Comparison of ENCODE assay signal across 1 cellular context in the genomic region with DNA sequence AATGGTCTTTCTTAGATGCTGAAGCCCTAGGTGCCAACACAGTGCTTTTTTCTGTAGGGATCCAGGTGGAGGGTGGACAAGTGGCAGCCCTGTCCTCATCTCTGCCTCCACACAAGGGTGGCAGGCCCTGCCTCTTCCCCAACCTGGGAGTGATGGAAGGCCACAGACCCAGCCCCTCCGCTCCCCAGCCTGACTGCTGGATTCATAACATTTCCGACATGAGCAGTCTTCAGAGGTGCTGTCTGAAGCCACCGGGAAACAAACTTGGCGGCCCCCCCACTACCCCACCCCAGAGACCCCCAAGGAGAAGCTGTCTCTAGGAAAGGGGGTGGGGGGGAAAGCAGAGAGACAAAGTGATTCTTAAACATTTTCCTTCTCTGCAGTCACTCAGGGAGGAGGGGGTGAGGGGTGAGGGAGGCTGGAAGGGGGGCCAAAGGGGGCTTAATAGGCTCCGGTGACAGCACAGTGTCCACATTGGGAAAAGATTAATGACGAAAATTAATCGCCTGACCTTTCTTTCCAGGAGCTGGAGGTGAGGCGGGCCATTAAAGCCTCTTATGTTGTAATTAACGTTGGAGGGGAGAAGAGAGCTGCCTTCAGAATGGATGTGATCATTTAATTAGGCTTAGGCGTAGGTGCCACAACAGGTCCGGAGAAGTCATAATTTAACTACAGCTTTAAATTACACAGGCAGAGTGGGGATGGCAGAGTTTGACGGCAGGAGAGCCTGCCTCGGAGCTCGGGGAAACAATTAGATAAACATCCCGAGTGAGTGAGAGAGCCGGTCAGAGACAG.
TF ChIP-seq lines count a peak whose summit lies in the region.

No MANE protein-coding gene starts in this region.

TF ChIP-seq in HCT116, 20 proteins besides CTCF, POLR2A, EP300 and RAD21 (continued from another document):
- no peak for TF ChIP-seq ATF3 (IDR thresholded peaks at IDR 0.05)
- no peak for TF ChIP-seq TCF7L2 (IDR thresholded peaks at IDR 0.05; ENCODE audit: borderline replicate concordance, extremely low read depth, insufficient read depth, insufficient read length)
- TF ChIP-seq, protein P1, sequence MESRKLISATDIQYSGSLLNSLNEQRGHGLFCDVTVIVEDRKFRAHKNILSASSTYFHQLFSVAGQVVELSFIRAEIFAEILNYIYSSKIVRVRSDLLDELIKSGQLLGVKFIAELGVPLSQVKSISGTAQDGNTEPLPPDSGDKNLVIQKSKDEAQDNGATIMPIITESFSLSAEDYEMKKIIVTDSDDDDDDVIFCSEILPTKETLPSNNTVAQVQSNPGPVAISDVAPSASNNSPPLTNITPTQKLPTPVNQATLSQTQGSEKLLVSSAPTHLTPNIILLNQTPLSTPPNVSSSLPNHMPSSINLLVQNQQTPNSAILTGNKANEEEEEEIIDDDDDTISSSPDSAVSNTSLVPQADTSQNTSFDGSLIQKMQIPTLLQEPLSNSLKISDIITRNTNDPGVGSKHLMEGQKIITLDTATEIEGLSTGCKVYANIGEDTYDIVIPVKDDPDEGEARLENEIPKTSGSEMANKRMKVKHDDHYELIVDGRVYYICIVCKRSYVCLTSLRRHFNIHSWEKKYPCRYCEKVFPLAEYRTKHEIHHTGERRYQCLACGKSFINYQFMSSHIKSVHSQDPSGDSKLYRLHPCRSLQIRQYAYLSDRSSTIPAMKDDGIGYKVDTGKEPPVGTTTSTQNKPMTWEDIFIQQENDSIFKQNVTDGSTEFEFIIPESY (IDR thresholded peaks at IDR 0.05; ENCODE audit: extremely low read depth, insufficient replicate concordance, low read length), result no peak
- TF ChIP-seq FOSL1 (IDR thresholded peaks at IDR 0.05; ENCODE audit: low read depth), result no peak
